ENCODE assay signal across 8 cellular contexts in genomic region chr10:93062499-93063216, GRCh38. TPM values are rescaled to one million over a fixed set of nuclear protein-coding genes. Genes with fewer than 3 reads are reported as not detected.
DNase-seq lines count a peak whose midpoint lies in the region; ATAC-seq and TF ChIP-seq lines count a peak whose summit lies in the region.

No MANE protein-coding gene starts in this region.

- no peak for TF ChIP-seq POLR2A in esophagus squamous epithelium (IDR thresholded peaks at IDR 0.05)

- peak overlapping the region; percentile 66 for H3K4me3 Mint-ChIP-seq in activated CD4-positive, alpha-beta T cell treated with anti-CD3 and anti-CD28 coated beads for 36 hours

- CTCF ChIA-PET in activated CD4-positive, alpha-beta T cell treated with anti-CD3 and anti-CD28 coated beads for 36 hours (lab: Charles Lee), result interaction anchor here (0.5 to 2.0 kb wide), 8 partner anchors 8 to 818 kb away, joined by 3 to 12 read pairs (median 4); partner anchors contain the start of gene MYOF

- H3K27me3 Mint-ChIP-seq in activated CD4-positive, alpha-beta T cell treated with anti-CD3 and anti-CD28 coated beads for 36 hours, result peaks cover 53% of the 10 kb centered on the region

- H3K36me3 Mint-ChIP-seq in activated CD4-positive, alpha-beta T cell treated with anti-CD3 and anti-CD28 coated beads for 36 hours (ENCODE audit: low read depth), result peaks cover 4% of the 10 kb centered on the region

- H2AFZ ChIP-seq in neural cell (ENCODE audit: low read depth, low read length), result no peak overlapping the region
- no peak overlapping the region for H2AFZ ChIP-seq in Karpas-422 (ENCODE audit: low read length)

- H3K27me3 ChIP-seq in esophagus squamous epithelium (peaks cover 2 to 100% (median 28%) of the 10 kb centered on the region in 4 donors), neural cell (ENCODE audit: insufficient read depth, low read depth, low read length) (peaks cover 88% of the 10 kb centered on the region), Karpas-422 (ENCODE audit: low read length) (no peaks in the 10 kb centered on the region)

- H3K27ac ChIP-seq in esophagus squamous epithelium, result no peak overlapping the region
- no peak overlapping the region for H3K27ac ChIP-seq in neural cell (ENCODE audit: low read length)
- H3K27ac ChIP-seq in Karpas-422 (ENCODE audit: low read length), result no peak overlapping the region

- H3K9me3 Mint-ChIP-seq in activated CD4-positive, alpha-beta T cell treated with anti-CD3 and anti-CD28 coated beads for 36 hours (ENCODE audit: low read depth), result no peaks in the 10 kb centered on the region

- peak; percentile 91 for ATAC-seq in activated CD4-positive, alpha-beta T cell treated with anti-CD3 and anti-CD28 coated beads for 36 hours
- no peak for ATAC-seq in HG03196 (IDR thresholded peaks at IDR 0.05; ENCODE audit: unreplicated experiment)

- H3K9me2 ChIP-seq in neural cell (ENCODE audit: insufficient read depth, low read length), result no peaks in the 10 kb centered on the region
- no peaks in the 10 kb centered on the region for H3K9me2 ChIP-seq in Karpas-422 (replicated peaks; ENCODE audit: insufficient read depth, low read length)

- H3K36me3 ChIP-seq in esophagus squamous epithelium (peaks cover 0 to 6% (median 0%) of the 10 kb centered on the region in 3 donors), neural cell (ENCODE audit: insufficient read depth, low read length) (peaks cover 20% of the 10 kb centered on the region), Karpas-422 (ENCODE audit: insufficient read depth, low read length) (no peaks in the 10 kb centered on the region)

- H3K9me3 ChIP-seq in esophagus squamous epithelium (no peaks in the 10 kb centered on the region), neural cell (ENCODE audit: low read length) (peaks cover 29% of the 10 kb centered on the region), Karpas-422 (ENCODE audit: low read length) (no peaks in the 10 kb centered on the region)

- intact Hi-C loops in activated CD4-positive, alpha-beta T cell treated with anti-CD3 and anti-CD28 coated beads for 36 hours (cut with DNase I, micrococcal nuclease), result loop anchor here (5.0 to 10.0 kb wide), 3 partner anchors 98 to 435 kb away; partner anchors contain the start of gene CEP55 (in 1 of the 2)
- intact Hi-C loops in esophagus squamous epithelium (cut with DNase I), result no loop called here

- H3K4me3 ChIP-seq in esophagus squamous epithelium, result peak overlapping the region in 3 of 4 donors; percentile 8 to 46 (median 37)
- H3K4me3 ChIP-seq in neural cell (ENCODE audit: low read length), result peak overlapping the region; percentile 18
- no peak overlapping the region for H3K4me3 ChIP-seq in Karpas-422 (ENCODE audit: low read length)

- H3K9ac ChIP-seq in neural cell (ENCODE audit: low read length), result no peak overlapping the region
- H3K9ac ChIP-seq in Karpas-422 (ENCODE audit: low read length), result no peak overlapping the region

- no peaks in the 10 kb centered on the region for H3F3A ChIP-seq in neural cell (ENCODE audit: insufficient read depth, low read length, poor library complexity, severe bottlenecking)

- 1% methylated on average over 7 to 31 of the region's 72 CpGs for WGBS in esophagus squamous epithelium, 2 donors

- TF ChIP-seq CTCF in esophagus squamous epithelium (IDR thresholded peaks at IDR 0.05) (peak in 5 of 6 experiments; percentile 30 to 75 (median 61)), neural cell (IDR thresholded peaks at IDR 0.05; ENCODE audit: poor library complexity, severe bottlenecking) (peak; percentile 57)

- no peak overlapping the region for H3K27ac Mint-ChIP-seq in activated CD4-positive, alpha-beta T cell treated with anti-CD3 and anti-CD28 coated beads for 36 hours

- peaks cover 21% of the 10 kb centered on the region for H3K4me1 Mint-ChIP-seq in activated CD4-positive, alpha-beta T cell treated with anti-CD3 and anti-CD28 coated beads for 36 hours

- peaks cover 14 to 47% (median 36%) of the 10 kb centered on the region in 3 donors for H3K4me1 ChIP-seq in esophagus squamous epithelium
- H3K4me1 ChIP-seq in Karpas-422 (ENCODE audit: low read length), result no peaks in the 10 kb centered on the region

- H3K4me2 ChIP-seq in neural cell (ENCODE audit: low read length) (no peak overlapping the region), Karpas-422 (ENCODE audit: low read depth, low read length, poor library complexity, severe bottlenecking) (no peak overlapping the region)

- H4K20me1 ChIP-seq in neural cell (ENCODE audit: insufficient read depth), result no peaks in the 10 kb centered on the region
- H4K20me1 ChIP-seq in Karpas-422 (ENCODE audit: insufficient read depth, low read depth, low read length), result no peaks in the 10 kb centered on the region

- H3K79me2 ChIP-seq in neural cell (replicated peaks; ENCODE audit: insufficient read depth, low read length) (no peaks in the 10 kb centered on the region), Karpas-422 (ENCODE audit: low read length) (no peaks in the 10 kb centered on the region)

- DNase-seq in activated CD4-positive, alpha-beta T cell treated with anti-CD3 and anti-CD28 coated beads for 36 hours, result peak; percentile 81
- no peak for DNase-seq in activated CD4-positive, alpha-beta T cell treated with anti-CD3 and anti-CD28 coated beads for 1 hour
- DNase-seq in T-helper 9 cell (peak; percentile 28), esophagus squamous epithelium (lab: John Stamatoyannopoulos, UW) (no peak), Karpas-422 (no peak), NCI-H2029 treated with DMSO at 0.1 percent for 48 hours (lab: John Stamatoyannopoulos, UW) (no peak)

- POLR2A ChIA-PET in activated CD4-positive, alpha-beta T cell treated with anti-CD3 and anti-CD28 coated beads for 36 hours (lab: Charles Lee), result no interaction called here

- no peak for TF ChIP-seq EP300 in neural cell (conservative IDR thresholded peaks at IDR 0.05; ENCODE audit: poor library complexity, severe bottlenecking)

- no peak for TF ChIP-seq RAD21 in neural cell (conservative IDR thresholded peaks at IDR 0.05)

TF ChIP-seq in neural cell, 6 proteins besides CTCF, POLR2A, EP300 and RAD21:
- no peak for TF ChIP-seq POLR2AphosphoS5 (IDR thresholded peaks at IDR 0.05)

RNA-seq across cellular contexts. Expression of gene CYP26C1, which starts 2.1 kb away (rescaled TPM):
- total RNA-seq in activated CD4-positive, alpha-beta T cell treated with anti-CD3 and anti-CD28 coated beads for 36 hours, result under 1 TPM; 0.05 to 0.09 TPM
- under 1 TPM in 2 of 4 donors, not detected in 2; 0.19 to 0.34 TPM for total RNA-seq in esophagus squamous epithelium
- polyA plus RNA-seq in neural cell, result not detected in 2 replicates
- 0.46 and 0.49 TPM in 2 replicates for polyA minus RNA-seq in neural cell
- total RNA-seq in Karpas-422 (2014; rRNA removed; shearing (Covaris generic); ENCODE audit: low replicate concordance), result 0.14 and 0.30 TPM in 2 replicates

RNA-seq across cellular contexts. Expression of gene CYP26A1, which starts 11.0 kb away (rescaled TPM):
- not detected for total RNA-seq in activated CD4-positive, alpha-beta T cell treated with anti-CD3 and anti-CD28 coated beads for 36 hours
- total RNA-seq in esophagus squamous epithelium, result not detected
- 0.64 and 0.77 TPM in 2 replicates for polyA plus RNA-seq in neural cell
- polyA minus RNA-seq in neural cell, result not detected in 2 replicates
- 0.29 TPM in 1 of 2 replicates, not detected in the other for total RNA-seq in Karpas-422 (2014; rRNA removed; shearing (Covaris generic); ENCODE audit: low replicate concordance)

Comparison
In these comparisons a context has a peak if more than half of its experiments do, and no peak if none do; other contexts are left out.
1. DNase-seq: peak in activated CD4-positive, alpha-beta T cell treated with anti-CD3 and anti-CD28 coated beads for 36 hours (single experiment) and T-helper 9 cell (single experiment); none in activated CD4-positive, alpha-beta T cell treated with anti-CD3 and anti-CD28 coated beads for 1 hour (single experiment), esophagus squamous epithelium (single experiment), Karpas-422 (single experiment) and NCI-H2029 treated with DMSO at 0.1 percent for 48 hours (single experiment).